In genomic region chr4:144006200-144006797, GRCh38 we compare ENCODE assay signal across 14 cellular contexts. TPM values are rescaled to one million over a fixed set of nuclear protein-coding genes. Genes with fewer than 3 reads are reported as not detected.
"Had no signal": no experiment of that assay in that cellular context is flagged by ENCODE, and none has a peak within 500 bp of the region (broad histone marks: within the 10 kb centered on the region; RNA-seq: fewer than 3 reads in every experiment).

No MANE protein-coding gene starts in this region.

RNA-seq across cellular contexts. Expression of gene GYPB, which starts 12.9 kb away (rescaled TPM):
- total RNA-seq: adrenal gland; ascending aorta; breast epithelium; dermis microvascular lymphatic vessel endothelial cell; epithelial cell of proximal tubule; fibroblast of lung; left ventricle myocardium inferior; mammary epithelial cell; mucosa of gallbladder; osteoblast; SK-MEL-5; T-cell; T-helper 2 cell treated with Interferon-gamma antibody and Interleukin-4, amounts not matched to agents 100 ng/mL and 5 ng/mL, for 36 hours had no signal
- polyA plus RNA-seq: adrenal gland, fibroblast of lung, mammary epithelial cell, small intestine had no signal
